In genomic region chr11:89235976-89236375, GRCh38 we compare ENCODE assay signal across 20 cellular contexts. TPM values are rescaled to one million over a fixed set of nuclear protein-coding genes. Genes with fewer than 3 reads are reported as not detected.
"Had no signal": no experiment of that assay in that cellular context is flagged by ENCODE, and none has a peak within 500 bp of the region (broad histone marks: within the 10 kb centered on the region; RNA-seq: fewer than 3 reads in every experiment).

No MANE protein-coding gene starts in this region.

- H3K4me2 ChIP-seq: SK-N-SH had no signal

- FAIRE-seq: RCC 7860 had no signal

- H3K27ac ChIP-seq: RWPE1 had no signal

- DNase-seq: Karpas-422, KG1, MM.1S, NCI-H1092 treated with DMSO at 0.1 percent for 48 hours, NCI-H1436, NCI-H187, NCI-H2029, NCI-H2081 treated with DMSO at 0.1 percent for 48 hours, NCI-H2171, NCI-H226, NCI-H446, NCI-H510A, NCI-H524 treated with DMSO at 0.1 percent for 48 hours, NCI-H69, NCI-H774, SHP77, SK-N-SH had no signal

- H3K9ac ChIP-seq: SK-N-SH had no signal

- H3K9me3 ChIP-seq: SK-N-SH had no signal

RNA-seq across cellular contexts. Expression of gene TYR, which starts 58.3 kb away (rescaled TPM):
- total RNA-seq: HT-29 had no signal
- polyA plus RNA-seq: SK-N-SH had no signal
